In genomic region chr1:51328279-51328678, GRCh38 we compare ENCODE assay signal across 30 cellular contexts. TPM values are rescaled to one million over a fixed set of nuclear protein-coding genes. Genes with fewer than 3 reads are reported as not detected.
DNase-seq lines count a peak whose midpoint lies in the region; ATAC-seq and TF ChIP-seq lines count a peak whose summit lies in the region.
"Had no signal": no experiment of that assay in that cellular context is flagged by ENCODE, and none has a peak within 500 bp of the region (broad histone marks: within the 10 kb centered on the region; RNA-seq: fewer than 3 reads in every experiment).

No MANE protein-coding gene starts in this region.

- H3K9ac ChIP-seq in adipocyte (ENCODE audit: low read length): no peak overlapping the region

- H3K36me3 ChIP-seq in left ventricle myocardium inferior (no peaks in the 10 kb centered on the region), adipocyte (ENCODE audit: control insufficient read depth, insufficient read depth, low read length, severe bottlenecking) (no peaks in the 10 kb centered on the region), SJCRH30 (no peaks in the 10 kb centered on the region)
- H3K36me3 ChIP-seq: heart right ventricle, lower lobe of right lung, ovary, suprapubic skin had no signal

- H3K4me1 ChIP-seq in left ventricle myocardium inferior (peaks cover 42% of the 10 kb centered on the region), adipocyte (ENCODE audit: control insufficient read depth, insufficient read depth, low read length) (peaks cover 15% of the 10 kb centered on the region), SJCRH30 (peaks cover 11% of the 10 kb centered on the region)

- ATAC-seq in left cardiac atrium (no peak), HG02678 (IDR thresholded peaks at IDR 0.05; ENCODE audit: unreplicated experiment) (no peak), HG03521 (IDR thresholded peaks at IDR 0.05; ENCODE audit: unreplicated experiment) (no peak)
- ATAC-seq: CD8-positive, alpha-beta T cell; naive thymus-derived CD4-positive, alpha-beta T cell; T-cell had no signal

- TF ChIP-seq CTCF in left ventricle myocardium inferior (IDR thresholded peaks at IDR 0.05; ENCODE audit: borderline replicate concordance): no peak
- TF ChIP-seq CTCF in foreskin fibroblast (IDR thresholded peaks at IDR 0.05; ENCODE audit: low read depth, low read length): no peak

- H3K27me3 ChIP-seq in left ventricle myocardium inferior (ENCODE audit: low read depth) (peaks cover 35% of the 10 kb centered on the region), adipocyte (replicated peaks; ENCODE audit: control insufficient read depth, insufficient read depth, low read length) (no peaks in the 10 kb centered on the region), SJCRH30 (no peaks in the 10 kb centered on the region)
- H3K27me3 ChIP-seq: ovary, suprapubic skin had no signal

- H3K9me3 ChIP-seq in left ventricle myocardium inferior (replicated peaks): no peaks in the 10 kb centered on the region
- no peaks in the 10 kb centered on the region for H3K9me3 ChIP-seq in adipocyte (ENCODE audit: control insufficient read depth, low read length)
- H3K9me3 ChIP-seq in SJCRH30 (replicated peaks): 0 out of 2 replicates have a peak, but pooled peaks cover 4% of the 10 kb centered on the region
- H3K9me3 ChIP-seq: heart right ventricle, lower lobe of right lung, ovary, suprapubic skin had no signal

- intact Hi-C loops in left ventricle myocardium inferior (cut with micrococcal nuclease) (no loop called here), left cardiac atrium (cut with DNase I) (no loop called here)

- DNase-seq in left ventricle myocardium inferior (no peak), left cardiac atrium (no peak), adipocyte (ENCODE audit: low read depth) (peak; percentile 40), foreskin fibroblast (peak; percentile 21 to 67), NCI-H146 treated with DMSO at 0.1 percent for 48 hours (lab: John Stamatoyannopoulos, UW; ENCODE audit: unreplicated experiment) (no peak), SJCRH30 (no peak)
- DNase-seq: activated CD4-positive, alpha-beta T cell treated with anti-CD3 and anti-CD28 coated beads for 48 hours; activated CD8-positive, alpha-beta memory T cell treated with anti-CD3 and anti-CD28 coated beads for 24 hours; activated T-cell treated with anti-CD3 and anti-CD28 coated beads for 4 hours; anterior cingulate cortex; caudate nucleus; CD8-positive, alpha-beta T cell; dermis blood vessel endothelial cell; endodermal cell; foreskin melanocyte; GDM1; heart right ventricle; kidney glomerular epithelial cell; lower lobe of right lung; naive thymus-derived CD4-positive, alpha-beta T cell; NCI-H1436 treated with DMSO at 0.1 percent for 48 hours; NCI-H446 treated with DMSO at 0.1 percent for 48 hours; NCI-H82; ovary; stimulated activated naive CD4-positive, alpha-beta T cell; T-cell had no signal

- H3K27ac ChIP-seq in left ventricle myocardium inferior (replicated peaks) (peak overlapping the region; percentile 87), SJCRH30 (no peak overlapping the region)
- H3K27ac ChIP-seq: ovary, suprapubic skin had no signal

- H3K4me3 ChIP-seq in left ventricle myocardium inferior (no peak overlapping the region), adipocyte (ENCODE audit: low read length) (no peak overlapping the region), foreskin fibroblast (ENCODE audit: low read depth in 1 of 2, low read length in 2 of 2) (no peak overlapping the region), SJCRH30 (no peak overlapping the region)
- H3K4me3 ChIP-seq: heart right ventricle, lower lobe of right lung, ovary, suprapubic skin had no signal

RNA-seq across cellular contexts. Expression of gene TTC39A, which starts 2.1 kb away (rescaled TPM):
- total RNA-seq in left ventricle myocardium inferior (25.7 TPM), left cardiac atrium (10 to 100 TPM; 14.0 to 14.8 TPM)
- total RNA-seq in SJCRH30 (2014; rRNA removed; shearing (Covaris generic)): 0.14 and 0.73 TPM in 2 replicates
- total RNA-seq: B cell; CD8-positive, alpha-beta T cell had no signal

Comparison
In these comparisons a context has a peak if more than half of its experiments do, and no peak if none do; other contexts are left out.
1. DNase-seq: peak in adipocyte (single experiment) and foreskin fibroblast (2 of 2); none in left ventricle myocardium inferior (single experiment), left cardiac atrium (single experiment), NCI-H146 treated with DMSO at 0.1 percent for 48 hours (single experiment) and SJCRH30 (0 of 2).